Comparison of ENCODE assay signal across 28 cellular contexts in the genomic region with DNA sequence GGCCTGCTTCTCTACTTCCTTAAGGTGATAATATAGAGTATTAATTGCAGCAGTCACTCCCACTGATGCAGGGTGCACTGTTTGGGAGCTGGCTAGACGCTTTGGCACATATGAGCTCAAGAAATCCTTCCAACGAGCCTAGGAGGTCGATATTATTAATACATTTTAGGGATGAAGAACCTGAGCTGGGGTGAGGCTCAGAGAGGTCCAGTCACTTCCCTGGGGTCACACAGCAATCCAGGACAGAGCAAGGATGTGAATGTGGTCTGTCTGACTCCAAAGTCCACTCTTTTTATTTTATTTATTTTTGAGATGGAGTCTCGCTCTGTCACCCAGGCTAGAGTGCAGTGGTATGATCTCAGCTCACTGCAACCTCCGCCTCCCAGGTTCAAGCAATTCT.
"Had no signal": no experiment of that assay in that cellular context is flagged by ENCODE, and none has a peak within 500 bp of the region (broad histone marks: within the 10 kb centered on the region; RNA-seq: fewer than 3 reads in every experiment).

No MANE protein-coding gene starts in this region.

- H3K4me2 ChIP-seq: hepatocyte, neural progenitor cell had no signal

- H3K36me3 ChIP-seq: heart right ventricle, left lung, neural progenitor cell, neutrophil, ovary, right atrium auricular region, stomach, thyroid gland, transverse colon, upper lobe of left lung had no signal

- H2AFZ ChIP-seq: hepatocyte, neural progenitor cell had no signal

- ATAC-seq: heart right ventricle; left colon; left lung; natural killer cell; sciatic nerve; stimulated activated naive B cell treated with anti-CD40 and anti-IgM and Interleukin-4, amounts not matched to agents 10 μg/mL and 1 μg/mL and 100 μg/mL, for 72 hours; stimulated activated naive CD8-positive, alpha-beta T cell treated with anti-CD3 and anti-CD28 coated beads, Interleukin-15, Interleukin-2, amounts not matched to agents 100 U/mL and 50 U/mL, for 24 hours had no signal

- H3K4me3 ChIP-seq: heart right ventricle, hepatocyte, left lung, lung, neural progenitor cell, ovary, right atrium auricular region, skin epidermis, stomach, testis, thyroid gland, transverse colon, upper lobe of left lung had no signal

- DNase-seq: heart right ventricle; left colon; left lung; mesendoderm; naive B cell; natural killer cell; nephron progenitor cell; occipital lobe; ovary; stimulated activated CD4-positive, alpha-beta T cell treated with anti-CD3 and anti-CD28 coated beads, Interleukin-12 subunit alpha, Interleukin-12 subunit beta, amount 100 ng/mL, for 4 hours; stimulated activated CD4-positive, alpha-beta T cell treated with anti-CD3 and anti-CD28 coated beads, Interleukin-15, amount 100 ng/mL, for 24 hours; stimulated activated CD4-positive, alpha-beta T cell treated with anti-CD3 and anti-CD28 coated beads, Interleukin-2, amount 100 ng/mL, for 24 hours; stimulated activated CD4-positive, alpha-beta T cell treated with anti-CD3 and anti-CD28 coated beads, Interleukin-4, amount 100 ng/mL, for 1 hour; stimulated activated naive B cell treated with anti-CD40 and anti-IgM and Interleukin-4, amounts not matched to agents 10 μg/mL and 1 μg/mL and 100 μg/mL, for 72 hours; stimulated activated naive CD8-positive, alpha-beta T cell treated with anti-CD3 and anti-CD28 coated beads, Interleukin-15, Interleukin-2, amounts not matched to agents 100 U/mL and 50 U/mL, for 24 hours; stomach; testis; thyroid gland; transverse colon; upper lobe of left lung had no signal

- FAIRE-seq: keratinocyte had no signal

- H3K79me2 ChIP-seq: hepatocyte had no signal

- H3K4me1 ChIP-seq: left lung, right atrium auricular region, stomach, testis, thyroid gland, transverse colon, upper lobe of left lung had no signal

- H3K9me3 ChIP-seq: heart right ventricle, left lung, neutrophil, ovary, right atrium auricular region, stomach, testis, thyroid gland, transverse colon, upper lobe of left lung had no signal

- H3K27ac ChIP-seq: heart right ventricle, hepatocyte, left lung, neural progenitor cell, neutrophil, ovary, right atrium auricular region, skin epidermis, stomach, testis, thyroid gland, transverse colon, upper lobe of left lung had no signal

- H3K9ac ChIP-seq: neural progenitor cell had no signal

- H3K27me3 ChIP-seq: heart right ventricle, hepatocyte, left lung, neural progenitor cell, neutrophil, ovary, right atrium auricular region, stomach, testis, thyroid gland, transverse colon, upper lobe of left lung had no signal
